In the genomic region with DNA sequence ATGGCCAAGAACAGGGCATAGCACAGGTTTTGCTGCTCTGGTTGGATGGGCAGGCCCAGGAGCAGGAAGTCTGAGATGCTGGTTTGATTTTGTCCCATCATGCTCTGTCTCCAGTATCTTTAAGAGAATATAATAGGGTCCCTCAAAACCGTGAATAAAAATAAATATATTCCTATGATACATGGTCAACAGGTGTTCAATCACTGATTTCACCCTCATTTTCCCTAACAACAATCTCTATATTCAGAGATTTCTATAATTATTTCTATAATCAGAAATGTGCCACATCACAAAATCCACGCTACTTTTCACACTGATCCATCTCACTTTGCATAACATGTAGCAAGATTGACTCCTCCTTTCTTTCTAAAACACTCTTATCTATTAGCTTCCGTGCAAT, we compare ENCODE assay signal across 37 cellular contexts. TPM values are rescaled to one million over a fixed set of nuclear protein-coding genes. Genes with fewer than 3 reads are reported as not detected.
"Had no signal": no experiment of that assay in that cellular context is flagged by ENCODE, and none has a peak within 500 bp of the region (broad histone marks: within the 10 kb centered on the region; RNA-seq: fewer than 3 reads in every experiment).

A gene with protein sequence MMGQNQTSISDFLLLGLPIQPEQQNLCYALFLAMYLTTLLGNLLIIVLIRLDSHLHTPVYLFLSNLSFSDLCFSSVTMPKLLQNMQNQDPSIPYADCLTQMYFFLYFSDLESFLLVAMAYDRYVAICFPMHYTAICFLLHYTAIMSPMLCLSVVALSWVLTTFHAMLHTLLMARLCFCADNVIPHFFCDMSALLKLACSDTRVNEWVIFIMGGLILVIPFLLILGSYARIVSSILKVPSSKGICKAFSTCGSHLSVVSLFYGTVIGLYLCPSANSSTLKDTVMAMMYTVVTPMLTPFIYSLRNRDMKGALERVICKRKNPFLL (minus strand): TSS at position 101 of the 400 bp plus-strand sequence. CDS start 0 bp downstream, at position 101.

- H3K9me3 Mint-ChIP-seq: activated CD4-positive, alpha-beta T cell treated with anti-CD3 and anti-CD28 coated beads, Interleukin-2, amount 10 ng/mL, durations not matched to agents 24 days and 14 days; activated naive CD4-positive, alpha-beta T cell treated with anti-CD3 and anti-CD28 coated beads for 36 hours; activated naive CD4-positive, alpha-beta T cell treated with anti-CD3 and anti-CD28 coated beads, Interleukin-2, amount 50 U/mL, for 72 hours; activated naive CD8-positive, alpha-beta T cell treated with anti-CD3 and anti-CD28 coated beads, Interleukin-2, amount 10 ng/mL, durations not matched to agents 7 days and 5 days; activated T-helper 17 cell treated with anti-CD3 and anti-CD28 coated beads, Interleukin-2, amount 50 U/mL, for 72 hours; T-helper 2 cell treated with Interferon-gamma antibody and Interleukin-4, amounts not matched to agents 5 μg/mL and 100 μg/mL, for 36 hours had no signal

- H3K27me3 Mint-ChIP-seq: activated CD4-positive, alpha-beta T cell treated with anti-CD3 and anti-CD28 coated beads, Interleukin-2, amount 10 ng/mL, durations not matched to agents 24 days and 14 days had no signal

- H3K4me3 ChIP-seq: adrenal gland, body of pancreas, breast epithelium had no signal

- H3K4me1 ChIP-seq: adrenal gland, body of pancreas, breast epithelium had no signal

- DNase-seq: activated B cell treated with CpG ODN at 0.5 μM for 24 hours; activated CD4-positive, alpha-beta T cell treated with anti-CD3 and anti-CD28 coated beads for 4 hours; activated CD4-positive, alpha-beta T cell treated with anti-CD3 and anti-CD28 coated beads, Interleukin-2, amount 50 U/mL, for 1 hour; activated CD4-positive, alpha-beta T cell treated with anti-CD3 and anti-CD28 coated beads, Interleukin-2, amount 50 U/mL, for 4 hours; activated CD4-positive, CD25-positive, alpha-beta regulatory T cell treated with anti-CD3 and anti-CD28 coated beads, Interleukin-2, amount 50 U/mL, for 72 hours; activated CD8-positive, alpha-beta memory T cell treated with anti-CD3 and anti-CD28 coated beads, Interleukin-2, amount 50 U/mL, for 4 hours; activated effector memory CD4-positive, alpha-beta T cell treated with anti-CD3 and anti-CD28 coated beads, Interleukin-2, amount 50 U/mL, for 16 hours; activated gamma-delta T cell treated with Interleukin-2 at 50 U/mL for 16 hours; activated naive CD4-positive, alpha-beta T cell; activated T-cell treated with anti-CD3 and anti-CD28 coated beads for 4 hours; activated T-cell treated with anti-CD3 and anti-CD28 coated beads, Interleukin-2, amount 50 U/mL, for 1 hour; activated T-cell treated with anti-CD3 and anti-CD28 coated beads, Interleukin-2, amount 50 U/mL, for 4 hours; amniotic stem cell; central memory CD4-positive, alpha-beta T cell; T-helper 9 cell had no signal

- H3K27ac Mint-ChIP-seq: activated B cell treated with CpG ODN at 0.5 μM for 24 hours; activated CD4-positive, alpha-beta memory T cell treated with anti-CD3 and anti-CD28 coated beads for 36 hours; activated CD4-positive, alpha-beta T cell treated with anti-CD3 and anti-CD28 coated beads, Interleukin-2, amount 10 ng/mL, durations not matched to agents 24 days and 14 days; activated CD8-positive, alpha-beta T cell treated with anti-CD3 and anti-CD28 coated beads for 36 hours; activated naive CD4-positive, alpha-beta T cell treated with anti-CD3 and anti-CD28 coated beads for 36 hours; activated naive CD4-positive, alpha-beta T cell treated with anti-CD3 and anti-CD28 coated beads, Interleukin-2, amount 50 U/mL, for 72 hours; activated naive CD8-positive, alpha-beta T cell treated with anti-CD3 and anti-CD28 coated beads, Interleukin-2, amount 10 ng/mL, durations not matched to agents 7 days and 5 days; activated T-cell treated with anti-CD3 and anti-CD28 coated beads, Interleukin-2, amount 50 U/mL, for 72 hours; activated T-helper 1 cell treated with anti-CD3 and anti-CD28 coated beads, Interleukin-12 subunit alpha, Interleukin-12 subunit beta, Interleukin-2, Interleukin-4 antibody, amounts not matched to agents 30 ng/mL and 10 ng/mL and 1 ng/mL, durations not matched to agents 14 hours and 24 hours and 36 hours; activated T-helper 17 cell treated with anti-CD3 and anti-CD28 coated beads, Interleukin-2, amount 50 U/mL, for 72 hours; T-cell; T-helper 2 cell treated with Interferon-gamma antibody and Interleukin-4, amounts not matched to agents 5 μg/mL and 100 μg/mL, for 36 hours had no signal

- ATAC-seq: activated CD8-positive, alpha-beta T cell treated with anti-CD3 and anti-CD28 coated beads for 36 hours; activated naive CD4-positive, alpha-beta T cell treated with anti-CD3 and anti-CD28 coated beads, Interleukin-2, amount 50 U/mL, for 72 hours; activated T-cell treated with anti-CD3 and anti-CD28 coated beads, Interleukin-2, amount 50 U/mL, for 4 hours; activated T-cell treated with anti-CD3 and anti-CD28 coated beads, Interleukin-2, amount 50 U/mL, for 72 hours; activated T-helper 17 cell treated with anti-CD3 and anti-CD28 coated beads, Interleukin-2, amount 50 U/mL, for 72 hours; body of pancreas; T-cell had no signal

- H3K36me3 ChIP-seq: adrenal gland, brain microvascular endothelial cell, breast epithelium had no signal

- H3K4me1 Mint-ChIP-seq: activated B cell treated with CpG ODN at 0.5 μM for 24 hours; activated CD4-positive, alpha-beta T cell treated with anti-CD3 and anti-CD28 coated beads, Interleukin-2, amount 10 ng/mL, durations not matched to agents 24 days and 14 days; activated naive CD8-positive, alpha-beta T cell treated with anti-CD3 and anti-CD28 coated beads, Interleukin-2, amount 10 ng/mL, durations not matched to agents 7 days and 5 days; activated T-helper 17 cell treated with anti-CD3 and anti-CD28 coated beads, Interleukin-2, amount 50 U/mL, for 72 hours; T-cell had no signal

- H3K27ac ChIP-seq: adrenal gland, body of pancreas, brain microvascular endothelial cell, breast epithelium, VCaP had no signal

- H3K9me3 ChIP-seq: adrenal gland, body of pancreas had no signal

- H3K36me3 Mint-ChIP-seq: activated CD4-positive, alpha-beta memory T cell treated with anti-CD3 and anti-CD28 coated beads for 36 hours; activated naive CD4-positive, alpha-beta T cell treated with anti-CD3 and anti-CD28 coated beads, Interleukin-2, amount 50 U/mL, for 72 hours; activated naive CD8-positive, alpha-beta T cell treated with anti-CD3 and anti-CD28 coated beads, Interleukin-2, amount 10 ng/mL, durations not matched to agents 7 days and 5 days; T-cell had no signal

- H3K27me3 ChIP-seq: adrenal gland, body of pancreas, brain microvascular endothelial cell, breast epithelium had no signal

- H3K4me3 Mint-ChIP-seq: activated B cell treated with CpG ODN at 0.5 μM for 24 hours; activated CD4-positive, alpha-beta memory T cell treated with anti-CD3 and anti-CD28 coated beads for 36 hours; activated CD4-positive, alpha-beta T cell treated with anti-CD3 and anti-CD28 coated beads, Interleukin-2, amount 10 ng/mL, durations not matched to agents 24 days and 14 days; activated CD8-positive, alpha-beta T cell treated with anti-CD3 and anti-CD28 coated beads for 36 hours; activated naive CD4-positive, alpha-beta T cell treated with anti-CD3 and anti-CD28 coated beads for 36 hours; activated naive CD8-positive, alpha-beta T cell treated with anti-CD3 and anti-CD28 coated beads, Interleukin-2, amount 10 ng/mL, durations not matched to agents 7 days and 5 days; activated T-cell treated with anti-CD3 and anti-CD28 coated beads, Interleukin-2, amount 50 U/mL, for 4 hours; activated T-cell treated with anti-CD3 and anti-CD28 coated beads, Interleukin-2, amount 50 U/mL, for 72 hours; activated T-helper 1 cell treated with anti-CD3 and anti-CD28 coated beads, Interleukin-12 subunit alpha, Interleukin-12 subunit beta, Interleukin-2, Interleukin-4 antibody, amounts not matched to agents 30 ng/mL and 10 ng/mL and 1 ng/mL, durations not matched to agents 14 hours and 24 hours and 36 hours; activated T-helper 17 cell treated with anti-CD3 and anti-CD28 coated beads, Interleukin-2, amount 50 U/mL, for 72 hours; T-cell; T-helper 2 cell treated with Interferon-gamma antibody and Interleukin-4, amounts not matched to agents 5 μg/mL and 100 μg/mL, for 36 hours had no signal

RNA-seq across cellular contexts. Expression of the gene that starts here (rescaled TPM):
- total RNA-seq: activated B cell treated with CpG ODN at 0.5 μM for 24 hours; activated CD4-positive, alpha-beta memory T cell treated with anti-CD3 and anti-CD28 coated beads for 36 hours; activated CD4-positive, alpha-beta T cell treated with anti-CD3 and anti-CD28 coated beads, Interleukin-2, amount 10 ng/mL, durations not matched to agents 24 days and 14 days; activated CD8-positive, alpha-beta memory T cell treated with anti-CD3 and anti-CD28 coated beads for 36 hours; activated CD8-positive, alpha-beta T cell treated with anti-CD3 and anti-CD28 coated beads for 36 hours; activated naive CD4-positive, alpha-beta T cell treated with anti-CD3 and anti-CD28 coated beads for 36 hours; activated naive CD4-positive, alpha-beta T cell treated with anti-CD3 and anti-CD28 coated beads, Interleukin-2, amount 50 U/mL, for 72 hours; activated naive CD8-positive, alpha-beta T cell treated with anti-CD3 and anti-CD28 coated beads, Interleukin-2, amount 10 ng/mL, durations not matched to agents 7 days and 5 days; activated T-cell treated with anti-CD3 and anti-CD28 coated beads, Interleukin-2, amount 50 U/mL, for 4 hours; activated T-cell treated with anti-CD3 and anti-CD28 coated beads, Interleukin-2, amount 50 U/mL, for 72 hours; activated T-helper 1 cell treated with anti-CD3 and anti-CD28 coated beads, Interleukin-12 subunit alpha, Interleukin-12 subunit beta, Interleukin-2, Interleukin-4 antibody, amounts not matched to agents 30 ng/mL and 10 ng/mL and 1 ng/mL, durations not matched to agents 14 hours and 24 hours and 36 hours; activated T-helper 17 cell treated with anti-CD3 and anti-CD28 coated beads, Interleukin-2, amount 50 U/mL, for 72 hours; adrenal gland; aorta; astrocyte; body of pancreas; breast epithelium; cardiac septum; cerebellum; T-cell; T-helper 1 cell treated with Interleukin-12 subunit alpha and Interleukin-12 subunit beta and Interleukin-4 antibody, amounts not matched to agents 30 ng/mL and 1 ng/mL, for 36 hours had no signal
- polyA plus RNA-seq: adrenal gland, aorta had no signal
